16 cellular contexts compared by ENCODE assay signal in genomic region chr4:126701756-126702155, GRCh38.
A peak's percentile ranks its signal among the peaks of the same experiment; 100 is the strongest.
DNase-seq lines count a peak whose midpoint lies in the region; ATAC-seq and TF ChIP-seq lines count a peak whose summit lies in the region.
"Had no signal": no experiment of that assay in that cellular context is flagged by ENCODE, and none has a peak within 500 bp of the region (broad histone marks: within the 10 kb centered on the region; RNA-seq: fewer than 3 reads in every experiment).

No MANE protein-coding gene starts in this region.

- intact Hi-C loops in right cardiac atrium (cut with DNase I), result no loop called here

- TF ChIP-seq CTCF in AG10803 (conservative IDR thresholded peaks at IDR 0.05; ENCODE audit: low read length) (peak; percentile 17), cardiac fibroblast (IDR thresholded peaks at IDR 0.05; ENCODE audit: low read depth, low read length) (no peak), RWPE1 (conservative IDR thresholded peaks at IDR 0.05; ENCODE audit: low read depth) (no peak)

- no peaks in the 10 kb centered on the region for H3K9me3 ChIP-seq in right cardiac atrium (ENCODE audit: control insufficient read depth, low read length)
- H3K9me3 ChIP-seq: colonic mucosa, esophagus muscularis mucosa, upper lobe of left lung had no signal

- POLR2A ChIA-PET in RWPE1 (lab: Yijun Ruan, JAX; ENCODE audit: low non-redundant PET), result no interaction called here

- CTCF ChIA-PET in RWPE1 (lab: Yijun Ruan, JAX), result interaction anchor here (0.9 kb wide), 1 partner anchor 14 kb away, joined by 3 read pairs; no protein-coding TSS in a partner anchor

- H3K27me3 ChIP-seq in right cardiac atrium (ENCODE audit: control insufficient read depth, insufficient read depth), result no peaks in the 10 kb centered on the region
- H3K27me3 ChIP-seq: colonic mucosa, esophagus muscularis mucosa, upper lobe of left lung had no signal

- H3K4me3 ChIP-seq in AG10803 (ENCODE audit: low read length) (no peak overlapping the region), cardiac fibroblast (replicated peaks in 1 of 2; ENCODE audit: low read depth in 2 of 2, low read length in 2 of 2) (no peak overlapping the region), right cardiac atrium (ENCODE audit: low read length) (no peak overlapping the region)
- H3K4me3 ChIP-seq: colonic mucosa, esophagus muscularis mucosa, upper lobe of left lung had no signal

- peak; percentile 95 for ATAC-seq in right cardiac atrium
- ATAC-seq: WTC11 had no signal

- H3K27ac ChIP-seq in right cardiac atrium (ENCODE audit: low read length) (peak overlapping the region; percentile 19), RWPE1 (no peak overlapping the region)
- H3K27ac ChIP-seq: colonic mucosa, esophagus muscularis mucosa, upper lobe of left lung had no signal

- DNase-seq in AG10803 (ENCODE audit: low read depth) (peak; percentile 94), NCI-H1092 (lab: John Stamatoyannopoulos, UW) (peak; percentile 46), cardiac fibroblast (ENCODE audit: low read depth in 2 of 2) (peak; percentile 15 to 67), right cardiac atrium (peak; percentile 60 to 85 (median 73)), mucosa of gallbladder (ENCODE audit: low spot score) (no peak), NCI-H2227 (lab: John Stamatoyannopoulos, UW; ENCODE audit: unreplicated experiment) (no peak), RWPE1 (ENCODE audit: low spot score) (no peak), HK-2 (ENCODE audit: unreplicated experiment) (no peak)
- DNase-seq: activated naive CD4-positive, alpha-beta T cell treated with anti-CD3 and anti-CD28 coated beads, Interleukin-2, amount 50 U/mL, for 16 hours; AML-193; colonic mucosa; Karpas-422; NCI-H2081 treated with DMSO at 0.1 percent for 48 hours; upper lobe of left lung had no signal

- WGBS in right cardiac atrium, result 44% methylated on average over 2 of the region's 2 CpGs

- H3K4me1 ChIP-seq in right cardiac atrium (ENCODE audit: control insufficient read depth, insufficient read depth, low read length), result peaks cover 2% of the 10 kb centered on the region
- H3K4me1 ChIP-seq: colonic mucosa, upper lobe of left lung had no signal

Comparison
In these comparisons a context has a peak if more than half of its experiments do, and no peak if none do; other contexts are left out.
1. DNase-seq: peak in AG10803 (single experiment), NCI-H1092 (single experiment), cardiac fibroblast (2 of 2) and right cardiac atrium (3 of 3); none in mucosa of gallbladder (single experiment), NCI-H2227 (single experiment), RWPE1 (single experiment) and HK-2 (single experiment).